Comparison of ENCODE assay signal across 28 cellular contexts in the genomic region with DNA sequence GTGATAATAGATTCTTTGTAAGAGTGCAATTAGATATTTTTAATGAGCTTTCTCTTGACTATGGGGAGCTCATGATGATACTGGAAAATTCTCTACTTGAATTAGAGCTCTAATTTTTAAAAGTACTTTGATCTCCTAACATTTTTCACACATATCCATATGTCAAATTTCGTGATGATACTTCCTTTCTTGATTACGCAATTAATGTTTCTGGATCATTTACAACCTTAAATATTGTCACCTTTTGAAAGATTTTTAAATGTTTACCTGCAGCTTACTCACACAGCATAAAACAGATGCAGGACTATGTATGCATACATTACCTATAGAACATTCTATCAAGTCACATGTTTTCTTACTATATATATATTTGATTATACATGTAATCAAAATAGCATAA.
"Had no signal": no experiment of that assay in that cellular context is flagged by ENCODE, and none has a peak within 500 bp of the region (broad histone marks: within the 10 kb centered on the region; RNA-seq: fewer than 3 reads in every experiment).

No MANE protein-coding gene starts in this region.

- H3K4me3 ChIP-seq: neural progenitor cell, ovary, psoas muscle, skin epidermis, smooth muscle cell, spleen, suprapubic skin, testis, tibial artery, transverse colon, upper lobe of right lung, uterus had no signal

- H2AFZ ChIP-seq: neural progenitor cell, parathyroid adenoma had no signal

- H3K27ac ChIP-seq: neural progenitor cell, ovary, parathyroid adenoma, psoas muscle, skin epidermis, spleen, suprapubic skin, testis, tibial artery, transverse colon, upper lobe of right lung, uterus had no signal

- H3K9me3 ChIP-seq: ovary, psoas muscle, spleen, suprapubic skin, testis, tibial artery, transverse colon, upper lobe of right lung, uterus had no signal

- H3K4me1 ChIP-seq: neural progenitor cell, parathyroid adenoma, psoas muscle, spleen, suprapubic skin, testis, tibial artery, transverse colon, upper lobe of right lung, uterus had no signal

- ATAC-seq: natural killer cell; psoas muscle; right cardiac atrium; sciatic nerve; stimulated activated memory B cell treated with anti-CD40 and anti-IgM and Interleukin-4, amounts not matched to agents 10 μg/mL and 1 μg/mL and 100 μg/mL, for 72 hours; stimulated activated naive CD8-positive, alpha-beta T cell treated with anti-CD3 and anti-CD28 coated beads, Interleukin-15, amount 100 ng/mL, for 72 hours; stimulated activated naive CD8-positive, alpha-beta T cell treated with anti-CD3 and anti-CD28 coated beads, Interleukin-15, Interleukin-2, amounts not matched to agents 100 U/mL and 50 U/mL, for 24 hours; upper lobe of right lung had no signal

- H3K9ac ChIP-seq: neural progenitor cell, parathyroid adenoma had no signal

- H3K79me2 ChIP-seq: parathyroid adenoma had no signal

- H3K27me3 ChIP-seq: neural progenitor cell, ovary, spleen, suprapubic skin, testis, tibial artery, transverse colon, upper lobe of right lung, uterus had no signal

- H3K4me2 ChIP-seq: neural progenitor cell, smooth muscle cell had no signal

- DNase-seq: natural killer cell; occipital lobe; ovary; posterior cingulate gyrus; psoas muscle; right cardiac atrium; spleen; stimulated activated CD4-positive, alpha-beta T cell treated with anti-CD3 and anti-CD28 coated beads, Interleukin-12 subunit alpha, Interleukin-12 subunit beta, amount 100 ng/mL, for 4 hours; stimulated activated CD4-positive, alpha-beta T cell treated with anti-CD3 and anti-CD28 coated beads, Interleukin-1b, Interleukin-23, amount 100 ng/mL, for 48 hours; stimulated activated CD4-positive, alpha-beta T cell treated with anti-CD3 and anti-CD28 coated beads, Interleukin-4, amount 100 ng/mL, for 1 hour; stimulated activated CD4-positive, alpha-beta T cell treated with anti-CD3 and anti-CD28 coated beads, Interleukin-4, amount 100 ng/mL, for 4 hours; stimulated activated CD8-positive, alpha-beta memory T cell treated with anti-CD3 and anti-CD28 coated beads, Interleukin-4, amount 100 ng/mL, for 48 hours; stimulated activated naive CD4-positive, alpha-beta T cell; stimulated activated naive CD8-positive, alpha-beta T cell treated with anti-CD3 and anti-CD28 coated beads, Interleukin-15, amount 100 ng/mL, for 72 hours; stimulated activated naive CD8-positive, alpha-beta T cell treated with anti-CD3 and anti-CD28 coated beads, Interleukin-15, Interleukin-2, amounts not matched to agents 100 U/mL and 50 U/mL, for 24 hours; substantia nigra; testis; tibial artery; transverse colon; upper lobe of right lung; uterus had no signal

- H3K36me3 ChIP-seq: neural progenitor cell, ovary, spleen, suprapubic skin, tibial artery, transverse colon, upper lobe of right lung, uterus had no signal
